ENCODE assay signal across 8 cellular contexts in genomic region chr3:9810357-9810726, GRCh38. TPM values are rescaled to one million over a fixed set of nuclear protein-coding genes. Genes with fewer than 3 reads are reported as not detected.
DNase-seq lines count a peak whose midpoint lies in the region; ATAC-seq and TF ChIP-seq lines count a peak whose summit lies in the region.

No MANE protein-coding gene starts in this region.

- intact Hi-C loops in esophagus squamous epithelium (cut with DNase I) = no loop called here

- no peaks in the 10 kb centered on the region for H3K9me3 Mint-ChIP-seq in CD8-positive, alpha-beta memory T cell

- 4 to 11% methylated on average over 9 to 13 of the region's 25 CpGs for WGBS in esophagus squamous epithelium, 2 donors

- H3K4me1 Mint-ChIP-seq in CD8-positive, alpha-beta memory T cell = peaks cover 36 to 46% (median 46%) of the 10 kb centered on the region in 3 donors

- peaks cover 0 to 32% (median 0%) of the 10 kb centered on the region in 3 donors for H3K36me3 Mint-ChIP-seq in CD8-positive, alpha-beta memory T cell

- peaks cover 28% of the 10 kb centered on the region for H3K4me1 ChIP-seq in CD8-positive, alpha-beta memory T cell (ENCODE audit: insufficient read depth, low read length)
- H3K4me1 ChIP-seq in esophagus squamous epithelium (peaks cover 14 to 24% (median 17%) of the 10 kb centered on the region in 3 donors), parathyroid adenoma (peaks cover 6% of the 10 kb centered on the region)

- no peaks in the 10 kb centered on the region for H3K9me3 ChIP-seq in CD8-positive, alpha-beta memory T cell (ENCODE audit: low read length)
- H3K9me3 ChIP-seq in esophagus squamous epithelium = no peaks in the 10 kb centered on the region
- H3K9me3 ChIP-seq in parathyroid adenoma (ENCODE audit: control insufficient read depth, low read length) = no peaks in the 10 kb centered on the region

- no peaks in the 10 kb centered on the region for H3K27me3 Mint-ChIP-seq in CD8-positive, alpha-beta memory T cell

- H3K4me2 ChIP-seq in parathyroid adenoma (ENCODE audit: low read length) = peak overlapping the region; percentile 95

- no peak for ATAC-seq in GM19351 (IDR thresholded peaks at IDR 0.05; ENCODE audit: unreplicated experiment)

- peak overlapping the region; percentile 65 to 91 (median 71) for H3K27ac Mint-ChIP-seq in CD8-positive, alpha-beta memory T cell

- H3K79me2 ChIP-seq in parathyroid adenoma = no peaks in the 10 kb centered on the region

- CTCF ChIA-PET in CD8-positive, alpha-beta memory T cell (lab: Charles Lee) = interaction anchor here (1.4 kb wide), 1 partner anchor 18 kb away, joined by 5 read pairs; the partner anchor contains the start of genes ARPC4 and TADA3

- no peak for TF ChIP-seq POLR2A in esophagus squamous epithelium (IDR thresholded peaks at IDR 0.05)

- no peak for DNase-seq in CD8-positive, alpha-beta memory T cell
- DNase-seq in SK-N-DZ (ENCODE audit: low spot score) (peak; percentile 76), esophagus squamous epithelium (lab: John Stamatoyannopoulos, UW) (no peak), hepatic stellate cell (ENCODE audit: low spot score) (no peak), NCI-H2196 treated with DMSO at 0.1 percent for 48 hours (lab: John Stamatoyannopoulos, UW; ENCODE audit: unreplicated experiment) (no peak)
- DNase-seq in central memory CD4-positive, alpha-beta T cell = no peak

- H3K4me3 ChIP-seq in CD8-positive, alpha-beta memory T cell (ENCODE audit: low read length) = peak overlapping the region; percentile 63
- H3K4me3 ChIP-seq in esophagus squamous epithelium = peak overlapping the region; percentile 64 to 79 (median 74)
- peak overlapping the region; percentile 82 for H3K4me3 ChIP-seq in parathyroid adenoma (ENCODE audit: low read depth, low read length)

- H3K27me3 ChIP-seq in CD8-positive, alpha-beta memory T cell (ENCODE audit: insufficient read depth, low read length, poor library complexity, severe bottlenecking) = no peaks in the 10 kb centered on the region
- H3K27me3 ChIP-seq in esophagus squamous epithelium = no peaks in the 10 kb centered on the region
- no peaks in the 10 kb centered on the region for H3K27me3 ChIP-seq in parathyroid adenoma (ENCODE audit: control insufficient read depth, insufficient read depth, low read length)

- POLR2A ChIA-PET in CD8-positive, alpha-beta memory T cell (lab: Charles Lee) = interaction anchor here (0.7 to 3.0 kb wide), 5 partner anchors 11 to 138 kb away, joined by 3 to 37 read pairs (median 6); partner anchors contain the start of genes ARPC4, JAGN1 and TADA3

- peak overlapping the region; percentile 71 for H3K27ac ChIP-seq in CD8-positive, alpha-beta memory T cell (ENCODE audit: low read depth, low read length)
- H3K27ac ChIP-seq in esophagus squamous epithelium (peak overlapping the region; percentile 93 to 96 (median 94)), parathyroid adenoma (peak overlapping the region; percentile 76)

- peak overlapping the region; percentile 79 to 98 (median 88) for H3K4me3 Mint-ChIP-seq in CD8-positive, alpha-beta memory T cell

- peak overlapping the region; percentile 81 for H3K9ac ChIP-seq in parathyroid adenoma

- H2AFZ ChIP-seq in parathyroid adenoma = peak overlapping the region; percentile 79

- peaks cover 9% of the 10 kb centered on the region for H3K36me3 ChIP-seq in CD8-positive, alpha-beta memory T cell (ENCODE audit: insufficient read depth, low read length)
- H3K36me3 ChIP-seq in esophagus squamous epithelium (peaks cover 8 to 38% (median 16%) of the 10 kb centered on the region in 3 donors), parathyroid adenoma (ENCODE audit: control insufficient read depth, insufficient read depth, low read length) (no peaks in the 10 kb centered on the region)

- TF ChIP-seq CTCF in esophagus squamous epithelium (IDR thresholded peaks at IDR 0.05) = no peak
- no peak for TF ChIP-seq CTCF in parathyroid adenoma (IDR thresholded peaks at IDR 0.05)

RNA-seq across cellular contexts. Expression of gene TTLL3, which starts 0.3 kb away (rescaled TPM):
- total RNA-seq in CD8-positive, alpha-beta memory T cell = 10 to 100 TPM; 18.8 to 19.1 TPM
- polyA plus RNA-seq in CD8-positive, alpha-beta memory T cell = 3.8 TPM
- 15.5 and 21.4 TPM in 2 replicates for polyA plus RNA-seq in SK-N-DZ (2014; cell fraction: cytosol; rRNA removed)
- 78.7 and 91.2 TPM in 2 replicates for polyA plus RNA-seq in SK-N-DZ (2014; cell fraction: nucleus; rRNA removed)
- 10 to 100 TPM in 3 of 4 donors, 1 to 10 TPM in 1; 7.6 to 29.2 (median 10.2) TPM for total RNA-seq in esophagus squamous epithelium

RNA-seq across cellular contexts. Expression of gene ARPC4, which starts 17.5 kb away (rescaled TPM):
- 100 to 1,000 TPM; 309 to 319 TPM for total RNA-seq in CD8-positive, alpha-beta memory T cell
- polyA plus RNA-seq in CD8-positive, alpha-beta memory T cell = 277 TPM
- polyA plus RNA-seq in SK-N-DZ (2014; cell fraction: cytosol; rRNA removed) = 306 and 380 TPM in 2 replicates
- polyA plus RNA-seq in SK-N-DZ (2014; cell fraction: nucleus; rRNA removed) = 91.5 and 131 TPM in 2 replicates
- total RNA-seq in esophagus squamous epithelium = 100 to 1,000 TPM; 125 to 244 (median 167) TPM

RNA-seq across cellular contexts. Expression of gene TADA3, which starts 18.1 kb away (rescaled TPM):
- 10 to 100 TPM; 57.0 to 58.8 TPM for total RNA-seq in CD8-positive, alpha-beta memory T cell
- 64.4 TPM for polyA plus RNA-seq in CD8-positive, alpha-beta memory T cell
- polyA plus RNA-seq in SK-N-DZ (2014; cell fraction: cytosol; rRNA removed) = 141 and 146 TPM in 2 replicates
- polyA plus RNA-seq in SK-N-DZ (2014; cell fraction: nucleus; rRNA removed) = 97.5 and 104 TPM in 2 replicates
- total RNA-seq in esophagus squamous epithelium = 10 to 100 TPM; 34.7 to 54.4 (median 44.8) TPM

RNA-seq across cellular contexts. Expression of gene RPUSD3, which starts 33.5 kb away (rescaled TPM):
- total RNA-seq in CD8-positive, alpha-beta memory T cell = 10 to 100 TPM; 74.3 to 77.6 TPM
- 51.8 TPM for polyA plus RNA-seq in CD8-positive, alpha-beta memory T cell
- polyA plus RNA-seq in SK-N-DZ (2014; cell fraction: cytosol; rRNA removed) = 115 and 135 TPM in 2 replicates
- 94.1 and 109 TPM in 2 replicates for polyA plus RNA-seq in SK-N-DZ (2014; cell fraction: nucleus; rRNA removed)
- 10 to 100 TPM; 34.7 to 46.4 (median 41.4) TPM for total RNA-seq in esophagus squamous epithelium

RNA-seq across cellular contexts. Expression of gene CAMK1, which starts 40.6 kb away (rescaled TPM):
- 10 to 100 TPM; 27.0 to 27.4 TPM for total RNA-seq in CD8-positive, alpha-beta memory T cell
- polyA plus RNA-seq in CD8-positive, alpha-beta memory T cell = 2.9 TPM
- polyA plus RNA-seq in SK-N-DZ (2014; cell fraction: cytosol; rRNA removed) = 69.5 and 83.7 TPM in 2 replicates
- 51.1 TPM in 2 replicates for polyA plus RNA-seq in SK-N-DZ (2014; cell fraction: nucleus; rRNA removed)
- total RNA-seq in esophagus squamous epithelium = 10 to 100 TPM in 2 of 4 donors, 1 to 10 TPM in 2; 2.9 to 19.6 (median 7.6) TPM
